In genomic region chr4:121597346-121597934, GRCh38 we compare ENCODE assay signal across 9 cellular contexts.
A peak's percentile ranks its signal among the peaks of the same experiment; 100 is the strongest.
DNase-seq lines count a peak whose midpoint lies in the region; ATAC-seq and TF ChIP-seq lines count a peak whose summit lies in the region.
"Had no signal": no experiment of that assay in that cellular context is flagged by ENCODE, and none has a peak within 500 bp of the region (broad histone marks: within the 10 kb centered on the region; RNA-seq: fewer than 3 reads in every experiment).

No MANE protein-coding gene starts in this region.

- ATAC-seq in HG02870 (IDR thresholded peaks at IDR 0.05; ENCODE audit: unreplicated experiment), result peak; percentile 65
- ATAC-seq in stimulated activated naive CD8-positive, alpha-beta T cell treated with anti-CD3 and anti-CD28 coated beads, Interleukin-15, Interleukin-2, amounts not matched to agents 100 U/mL and 50 U/mL, for 24 hours, result peak; percentile 78

- TF ChIP-seq POLR2A in erythroblast (IDR thresholded peaks at IDR 0.05; ENCODE audit: low read length), result no peak

- peak in 2 of 3 donors; percentile 1 to 9 for DNase-seq in stimulated activated CD4-positive, alpha-beta T cell treated with anti-CD3 and anti-CD28 coated beads, Interleukin-12 subunit alpha, Interleukin-12 subunit beta, amount 100 ng/mL, for 48 hours (ENCODE audit: low read depth in 2 of 3, low spot score in 1 of 3)
- no peak for DNase-seq in stimulated activated CD4-positive, alpha-beta T cell treated with anti-CD3 and anti-CD28 coated beads, Interleukin-2, amount 100 ng/mL, for 48 hours
- DNase-seq in T1000 (lab: John Stamatoyannopoulos, UW), result peak; percentile 19
- peak; percentile 6 for DNase-seq in stimulated activated naive CD8-positive, alpha-beta T cell treated with anti-CD3 and anti-CD28 coated beads, Interleukin-15, Interleukin-2, amounts not matched to agents 100 U/mL and 50 U/mL, for 24 hours
- no peak for DNase-seq in NCI-H1930 (lab: John Stamatoyannopoulos, UW)
- DNase-seq in NOMO-1 (lab: John Stamatoyannopoulos, UW; ENCODE audit: unreplicated experiment in 2 of 2), result no peak
- DNase-seq in erythroblast (lab: John Stamatoyannopoulos, UW), result no peak
- DNase-seq: SHP77 had no signal

Comparison
In these comparisons a context has a peak if more than half of its experiments do, and no peak if none do; other contexts are left out.
1. DNase-seq: peak in stimulated activated CD4-positive, alpha-beta T cell treated with anti-CD3 and anti-CD28 coated beads, Interleukin-12 subunit alpha, Interleukin-12 subunit beta, amount 100 ng/mL, for 48 hours (2 of 3), T1000 (single experiment) and stimulated activated naive CD8-positive, alpha-beta T cell treated with anti-CD3 and anti-CD28 coated beads, Interleukin-15, Interleukin-2, amounts not matched to agents 100 U/mL and 50 U/mL, for 24 hours (single experiment); none in stimulated activated CD4-positive, alpha-beta T cell treated with anti-CD3 and anti-CD28 coated beads, Interleukin-2, amount 100 ng/mL, for 48 hours (0 of 2), NCI-H1930 (0 of 2), NOMO-1 (0 of 2) and erythroblast (0 of 2).